ENCODE assay signal across 1 cellular context in genomic region chr1:159753386-159753785, GRCh38.
TF ChIP-seq lines count a peak whose summit lies in the region.

No MANE protein-coding gene starts in this region.

TF ChIP-seq in GM23338, 12 proteins besides CTCF, POLR2A, EP300 and RAD21 (continued from another document):
- TF ChIP-seq REST (IDR thresholded peaks at IDR 0.05; ENCODE audit: unreplicated experiment) = no peak
- no peak for TF ChIP-seq JUNB (IDR thresholded peaks at IDR 0.05; ENCODE audit: unreplicated experiment)
- no peak for TF ChIP-seq EZH2phosphoT487 (IDR thresholded peaks at IDR 0.05; ENCODE audit: unreplicated experiment)
- no peak for TF ChIP-seq ZNF462 (CRISPR knock-in tag; IDR thresholded peaks at IDR 0.05)
- TF ChIP-seq EZH2 (IDR thresholded peaks at IDR 0.05; ENCODE audit: low read depth, unreplicated experiment) = no peak
- TF ChIP-seq STAT1 (IDR thresholded peaks at IDR 0.05; ENCODE audit: unreplicated experiment) = no peak
